ENCODE assay signal across 2 cellular contexts in the genomic region with DNA sequence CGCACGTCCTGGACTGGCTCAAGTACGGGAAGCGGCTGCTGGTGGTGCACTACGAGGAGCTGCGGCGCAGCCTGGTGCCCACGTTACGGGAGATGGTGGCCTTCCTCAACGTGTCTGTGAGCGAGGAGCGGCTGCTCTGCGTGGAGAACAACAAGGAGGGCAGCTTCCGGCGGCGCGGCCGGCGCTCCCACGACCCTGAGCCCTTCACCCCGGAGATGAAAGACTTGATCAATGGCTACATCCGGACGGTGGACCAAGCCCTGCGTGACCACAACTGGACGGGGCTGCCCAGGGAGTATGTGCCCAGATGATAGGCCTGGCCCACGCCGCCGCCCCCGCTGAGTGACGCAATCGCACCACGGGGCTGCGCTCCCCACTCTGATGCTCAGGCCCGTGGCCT.
TF ChIP-seq lines count a peak whose summit lies in the region.

No MANE protein-coding gene starts in this region.

TF ChIP-seq in A549, 52 proteins besides CTCF, POLR2A, EP300 and RAD21:
- TF ChIP-seq HEYL (CRISPR knock-in tag; IDR thresholded peaks at IDR 0.05): no peak
- TF ChIP-seq PHF8 (IDR thresholded peaks at IDR 0.05; ENCODE audit: borderline replicate concordance, low read depth): no peak
- no peak for TF ChIP-seq TFCP2L1 (CRISPR knock-in tag; IDR thresholded peaks at IDR 0.05)
- no peak for TF ChIP-seq ZSCAN20 (CRISPR knock-in tag; IDR thresholded peaks at IDR 0.05)
- no peak for TF ChIP-seq ESRRA (IDR thresholded peaks at IDR 0.05; ENCODE audit: borderline replicate concordance, low read length)
- TF ChIP-seq, protein P1, sequence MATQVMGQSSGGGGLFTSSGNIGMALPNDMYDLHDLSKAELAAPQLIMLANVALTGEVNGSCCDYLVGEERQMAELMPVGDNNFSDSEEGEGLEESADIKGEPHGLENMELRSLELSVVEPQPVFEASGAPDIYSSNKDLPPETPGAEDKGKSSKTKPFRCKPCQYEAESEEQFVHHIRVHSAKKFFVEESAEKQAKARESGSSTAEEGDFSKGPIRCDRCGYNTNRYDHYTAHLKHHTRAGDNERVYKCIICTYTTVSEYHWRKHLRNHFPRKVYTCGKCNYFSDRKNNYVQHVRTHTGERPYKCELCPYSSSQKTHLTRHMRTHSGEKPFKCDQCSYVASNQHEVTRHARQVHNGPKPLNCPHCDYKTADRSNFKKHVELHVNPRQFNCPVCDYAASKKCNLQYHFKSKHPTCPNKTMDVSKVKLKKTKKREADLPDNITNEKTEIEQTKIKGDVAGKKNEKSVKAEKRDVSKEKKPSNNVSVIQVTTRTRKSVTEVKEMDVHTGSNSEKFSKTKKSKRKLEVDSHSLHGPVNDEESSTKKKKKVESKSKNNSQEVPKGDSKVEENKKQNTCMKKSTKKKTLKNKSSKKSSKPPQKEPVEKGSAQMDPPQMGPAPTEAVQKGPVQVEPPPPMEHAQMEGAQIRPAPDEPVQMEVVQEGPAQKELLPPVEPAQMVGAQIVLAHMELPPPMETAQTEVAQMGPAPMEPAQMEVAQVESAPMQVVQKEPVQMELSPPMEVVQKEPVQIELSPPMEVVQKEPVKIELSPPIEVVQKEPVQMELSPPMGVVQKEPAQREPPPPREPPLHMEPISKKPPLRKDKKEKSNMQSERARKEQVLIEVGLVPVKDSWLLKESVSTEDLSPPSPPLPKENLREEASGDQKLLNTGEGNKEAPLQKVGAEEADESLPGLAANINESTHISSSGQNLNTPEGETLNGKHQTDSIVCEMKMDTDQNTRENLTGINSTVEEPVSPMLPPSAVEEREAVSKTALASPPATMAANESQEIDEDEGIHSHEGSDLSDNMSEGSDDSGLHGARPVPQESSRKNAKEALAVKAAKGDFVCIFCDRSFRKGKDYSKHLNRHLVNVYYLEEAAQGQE (IDR thresholded peaks at IDR 0.05): no peak
- no peak for TF ChIP-seq NFE2L2 (conservative IDR thresholded peaks at IDR 0.05; ENCODE audit: low read length)
TF ChIP-seq in A549: peak in this region for 0.

TF ChIP-seq in IMR-90, 13 proteins besides CTCF, POLR2A, EP300 and RAD21:
- TF ChIP-seq ELK1 (IDR thresholded peaks at IDR 0.05; ENCODE audit: borderline replicate concordance, low read depth, low read length) (no peak), CHD1 (IDR thresholded peaks at IDR 0.05; ENCODE audit: low read depth, low read length) (no peak), MAZ (IDR thresholded peaks at IDR 0.05; ENCODE audit: borderline replicate concordance, low read depth, low read length) (no peak), BHLHE40 (IDR thresholded peaks at IDR 0.05; ENCODE audit: low read depth, low read length) (no peak), MAFK (IDR thresholded peaks at IDR 0.05; ENCODE audit: low read depth, low read length) (no peak), MXI1 (IDR thresholded peaks at IDR 0.05; ENCODE audit: borderline replicate concordance, low read depth, low read length) (no peak), RCOR1 (IDR thresholded peaks at IDR 0.05; ENCODE audit: insufficient replicate concordance, low read length) (no peak), SMC3 (IDR thresholded peaks at IDR 0.05; ENCODE audit: low read depth, low read length) (no peak), CEBPB (IDR thresholded peaks at IDR 0.05; ENCODE audit: low read depth, low read length) (no peak), NFE2L2 (IDR thresholded peaks at IDR 0.05; ENCODE audit: low read depth, low read length) (no peak), FOS (IDR thresholded peaks at IDR 0.05; ENCODE audit: low read depth, low read length) (no peak), RFX5 (IDR thresholded peaks at IDR 0.05; ENCODE audit: low read depth, low read length) (no peak)
- TF ChIP-seq, protein P2, sequence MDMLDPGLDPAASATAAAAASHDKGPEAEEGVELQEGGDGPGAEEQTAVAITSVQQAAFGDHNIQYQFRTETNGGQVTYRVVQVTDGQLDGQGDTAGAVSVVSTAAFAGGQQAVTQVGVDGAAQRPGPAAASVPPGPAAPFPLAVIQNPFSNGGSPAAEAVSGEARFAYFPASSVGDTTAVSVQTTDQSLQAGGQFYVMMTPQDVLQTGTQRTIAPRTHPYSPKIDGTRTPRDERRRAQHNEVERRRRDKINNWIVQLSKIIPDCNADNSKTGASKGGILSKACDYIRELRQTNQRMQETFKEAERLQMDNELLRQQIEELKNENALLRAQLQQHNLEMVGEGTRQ (IDR thresholded peaks at IDR 0.05; ENCODE audit: low read depth, low read length): no peak
